In genomic region chr6:43113431-43114260, GRCh38 we compare ENCODE assay signal across 7 cellular contexts. TPM values are rescaled to one million over a fixed set of nuclear protein-coding genes. Genes with fewer than 3 reads are reported as not detected.
DNase-seq lines count a peak whose midpoint lies in the region.
"Had no signal": no experiment of that assay in that cellular context is flagged by ENCODE, and none has a peak within 500 bp of the region (broad histone marks: within the 10 kb centered on the region; RNA-seq: fewer than 3 reads in every experiment).

No MANE protein-coding gene starts in this region.

- no peaks in the 10 kb centered on the region for H3K36me3 ChIP-seq in ectodermal cell (ENCODE audit: control insufficient read depth, insufficient read depth, low read length)

- no peak overlapping the region for H3K4me3 Mint-ChIP-seq in activated naive CD4-positive, alpha-beta T cell treated with anti-CD3 and anti-CD28 coated beads, Interleukin-2, amount 10 ng/mL, durations not matched to agents 7 days and 5 days

- no peaks in the 10 kb centered on the region for H3K9me3 ChIP-seq in ectodermal cell (ENCODE audit: control insufficient read depth, low read length)

- no peaks in the 10 kb centered on the region for H3K9me3 Mint-ChIP-seq in activated naive CD4-positive, alpha-beta T cell treated with anti-CD3 and anti-CD28 coated beads, Interleukin-2, amount 10 ng/mL, durations not matched to agents 7 days and 5 days

- DNase-seq in NCI-H146 (lab: John Stamatoyannopoulos, UW) (peak; percentile 79), retina (peak; percentile 63), NCI-H2196 treated with DMSO at 0.1 percent for 48 hours (lab: John Stamatoyannopoulos, UW; ENCODE audit: unreplicated experiment) (no peak), H4 (ENCODE audit: low spot score) (no peak)
- DNase-seq in activated naive CD4-positive, alpha-beta T cell treated with anti-CD3 and anti-CD28 coated beads, Interleukin-2, amount 10 ng/mL, durations not matched to agents 7 days and 5 days, result no peak
- DNase-seq: NCI-H1048 had no signal

- 87 to 88% methylated on average over 12 of the region's 12 CpGs for WGBS in ectodermal cell, 2 experiments

- peak overlapping the region; percentile 39 for H3K27ac ChIP-seq in ectodermal cell (ENCODE audit: insufficient read depth, low read depth, low read length, poor library complexity, severe bottlenecking)

- H3K27me3 Mint-ChIP-seq in activated naive CD4-positive, alpha-beta T cell treated with anti-CD3 and anti-CD28 coated beads, Interleukin-2, amount 10 ng/mL, durations not matched to agents 7 days and 5 days, result peaks cover 6% of the 10 kb centered on the region

- no peaks in the 10 kb centered on the region for H3K27me3 ChIP-seq in ectodermal cell (ENCODE audit: control insufficient read depth, insufficient read depth, low read length, poor library complexity, severe bottlenecking)

- H3K36me3 Mint-ChIP-seq in activated naive CD4-positive, alpha-beta T cell treated with anti-CD3 and anti-CD28 coated beads, Interleukin-2, amount 10 ng/mL, durations not matched to agents 7 days and 5 days, result no peaks in the 10 kb centered on the region

- CTCF ChIA-PET in activated naive CD4-positive, alpha-beta T cell treated with anti-CD3 and anti-CD28 coated beads, Interleukin-2, amount 10 ng/mL, durations not matched to agents 7 days and 5 days (lab: Charles Lee), result interaction anchor here (0.6 to 0.8 kb wide), 2 partner anchors 21 to 130 kb away, joined by 3 to 5 read pairs; no protein-coding TSS in a partner anchor

- H3K27ac Mint-ChIP-seq in activated naive CD4-positive, alpha-beta T cell treated with anti-CD3 and anti-CD28 coated beads, Interleukin-2, amount 10 ng/mL, durations not matched to agents 7 days and 5 days, result no peak overlapping the region

- no peaks in the 10 kb centered on the region for H3K4me1 Mint-ChIP-seq in activated naive CD4-positive, alpha-beta T cell treated with anti-CD3 and anti-CD28 coated beads, Interleukin-2, amount 10 ng/mL, durations not matched to agents 7 days and 5 days

- no peak overlapping the region for H3K4me3 ChIP-seq in ectodermal cell (ENCODE audit: insufficient read depth, low read depth, low read length)

- no peaks in the 10 kb centered on the region for H3K4me1 ChIP-seq in ectodermal cell (ENCODE audit: control insufficient read depth, insufficient read depth, low read length)

RNA-seq across cellular contexts. Expression of gene PTK7, which starts 37.5 kb away (rescaled TPM):
- polyA plus RNA-seq in ectodermal cell (2013, experiment 1 of 4), result 159 TPM
- polyA plus RNA-seq in ectodermal cell (2013, experiment 2 of 4), result 154 TPM
- polyA plus RNA-seq in ectodermal cell (2013, experiment 3 of 4), result 120 TPM
- polyA plus RNA-seq in ectodermal cell (2013, experiment 4 of 4), result 127 TPM
- total RNA-seq in H4 (2014; rRNA removed; shearing (Covaris generic)), result 46.0 and 57.7 TPM in 2 replicates

RNA-seq across cellular contexts. Expression of gene KLC4, which starts 54.2 kb away (rescaled TPM):
- polyA plus RNA-seq in ectodermal cell (2013, experiment 1 of 4), result 30.3 TPM
- 30.6 TPM for polyA plus RNA-seq in ectodermal cell (2013, experiment 2 of 4)
- polyA plus RNA-seq in ectodermal cell (2013, experiment 3 of 4), result 26.2 TPM
- 31.1 TPM for polyA plus RNA-seq in ectodermal cell (2013, experiment 4 of 4)
- total RNA-seq in H4 (2014; rRNA removed; shearing (Covaris generic)), result 11.6 and 21.7 TPM in 2 replicates

RNA-seq across cellular contexts. Expression of gene MRPL2, which starts 54.4 kb away (rescaled TPM):
- polyA plus RNA-seq in ectodermal cell (2013, experiment 1 of 4), result 49.1 TPM
- polyA plus RNA-seq in ectodermal cell (2013, experiment 2 of 4), result 42.2 TPM
- 46.6 TPM for polyA plus RNA-seq in ectodermal cell (2013, experiment 3 of 4)
- polyA plus RNA-seq in ectodermal cell (2013, experiment 4 of 4), result 52.4 TPM
- 53.7 and 63.2 TPM in 2 replicates for total RNA-seq in H4 (2014; rRNA removed; shearing (Covaris generic))

RNA-seq across cellular contexts. Expression of gene SRF, which starts 57.4 kb away (rescaled TPM):
- polyA plus RNA-seq in ectodermal cell (2013, experiment 1 of 4), result 52.5 TPM
- polyA plus RNA-seq in ectodermal cell (2013, experiment 2 of 4), result 54.6 TPM
- 35.7 TPM for polyA plus RNA-seq in ectodermal cell (2013, experiment 3 of 4)
- 39.6 TPM for polyA plus RNA-seq in ectodermal cell (2013, experiment 4 of 4)
- 11.0 and 12.8 TPM in 2 replicates for total RNA-seq in H4 (2014; rRNA removed; shearing (Covaris generic))

RNA-seq across cellular contexts. Expression of gene CUL7, which starts 60.0 kb away (rescaled TPM):
- polyA plus RNA-seq in ectodermal cell (2013, experiment 1 of 4), result 36.0 TPM
- 36.3 TPM for polyA plus RNA-seq in ectodermal cell (2013, experiment 2 of 4)
- polyA plus RNA-seq in ectodermal cell (2013, experiment 3 of 4), result 25.3 TPM
- 30.0 TPM for polyA plus RNA-seq in ectodermal cell (2013, experiment 4 of 4)
- total RNA-seq in H4 (2014; rRNA removed; shearing (Covaris generic)), result 12.8 and 13.2 TPM in 2 replicates

Comparison
In these comparisons a context has a peak if more than half of its experiments do, and no peak if none do; other contexts are left out.
1. DNase-seq: peak in NCI-H146 (single experiment) and retina (single experiment); none in NCI-H2196 treated with DMSO at 0.1 percent for 48 hours (single experiment), H4 (single experiment) and activated naive CD4-positive, alpha-beta T cell treated with anti-CD3 and anti-CD28 coated beads, Interleukin-2, amount 10 ng/mL, durations not matched to agents 7 days and 5 days (single experiment).